Comparison of ENCODE assay signal across 17 cellular contexts in genomic region chr1:106954830-106955229, GRCh38.
"Had no signal": no experiment of that assay in that cellular context is flagged by ENCODE, and none has a peak within 500 bp of the region (broad histone marks: within the 10 kb centered on the region; RNA-seq: fewer than 3 reads in every experiment).

No MANE protein-coding gene starts in this region.

- H3K27me3 ChIP-seq: colonic mucosa, heart right ventricle, pancreas, right atrium auricular region had no signal

- ATAC-seq: heart right ventricle, psoas muscle had no signal

- H3K4me3 ChIP-seq: colonic mucosa, heart right ventricle, pancreas, psoas muscle, right atrium auricular region, smooth muscle cell had no signal

- H3K4me1 ChIP-seq: colonic mucosa, heart right ventricle, pancreas, psoas muscle, right atrium auricular region had no signal

- H3K4me2 ChIP-seq: smooth muscle cell had no signal

- H3K27ac ChIP-seq: colonic mucosa, heart right ventricle, pancreas, psoas muscle, right atrium auricular region had no signal

- H3K9me3 ChIP-seq: colonic mucosa, heart right ventricle, pancreas, psoas muscle, right atrium auricular region had no signal

- H3K36me3 ChIP-seq: colonic mucosa, heart right ventricle, pancreas, right atrium auricular region had no signal

- DNase-seq: colonic mucosa; dermis blood vessel endothelial cell; erythroblast; foreskin melanocyte; heart right ventricle; hypothalamus; kidney glomerular epithelial cell; mesendoderm; naive B cell; occipital lobe; pancreas; psoas muscle; stimulated activated CD4-positive, alpha-beta T cell treated with anti-CD3 and anti-CD28 coated beads, Interleukin-2, amount 100 ng/mL, for 48 hours; stimulated activated naive CD4-positive, alpha-beta T cell treated with Interleukin-2 at 50 U/mL for 16 hours; trophoblast cell had no signal
